27 cellular contexts compared by ENCODE assay signal in the genomic region with DNA sequence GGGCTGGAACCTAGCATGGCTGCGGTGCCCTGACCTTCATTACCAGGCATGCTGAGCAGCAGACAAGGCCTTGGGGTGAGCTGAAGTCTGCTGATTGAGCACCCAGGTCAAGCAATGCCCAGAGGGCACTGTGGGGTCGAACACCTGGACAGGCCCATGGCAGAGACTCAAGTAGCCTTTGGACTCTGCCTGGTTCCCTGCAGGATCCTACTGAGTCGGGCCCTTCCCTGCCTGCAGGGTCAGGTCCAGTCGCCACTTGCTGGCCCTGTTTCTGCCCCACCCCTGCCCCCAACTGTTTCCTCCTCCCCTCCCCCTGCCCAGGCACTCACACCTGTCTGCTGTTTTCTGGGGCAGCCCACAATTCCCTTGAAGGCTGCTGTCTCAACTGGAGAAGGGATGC.
"Had no signal": no experiment of that assay in that cellular context is flagged by ENCODE, and none has a peak within 500 bp of the region (broad histone marks: within the 10 kb centered on the region; RNA-seq: fewer than 3 reads in every experiment).

No MANE protein-coding gene starts in this region.

- H3K9me3 ChIP-seq: heart left ventricle, lower lobe of right lung, pancreas, prostate gland, spleen, stomach, testis, thyroid gland, transverse colon, uterus had no signal

- DNase-seq: heart left ventricle; hypothalamus; immature natural killer cell; kidney; lower lobe of right lung; mammary epithelial cell; mesenchymal stem cell; naive thymus-derived CD4-positive, alpha-beta T cell; nucleus accumbens; pancreas; posterior cingulate gyrus; retina; spleen; stimulated activated CD4-positive, alpha-beta T cell treated with anti-CD3 and anti-CD28 coated beads, Interleukin-4, amount 100 ng/mL, for 4 hours; stimulated activated CD8-positive, alpha-beta memory T cell treated with anti-CD3 and anti-CD28 coated beads, Interleukin-4, amount 100 ng/mL, for 48 hours; stimulated activated naive B cell treated with anti-CD40 and anti-IgM and Interleukin-4, amounts not matched to agents 10 μg/mL and 1 μg/mL and 100 μg/mL, for 72 hours; stimulated activated naive CD8-positive, alpha-beta T cell treated with anti-CD3 and anti-CD28 coated beads, Interleukin-15, Interleukin-2, amounts not matched to agents 100 U/mL and 50 U/mL, for 24 hours; stomach; testis; thyroid gland; transverse colon; uterus had no signal

- ATAC-seq: heart left ventricle; lower lobe of right lung; naive thymus-derived CD4-positive, alpha-beta T cell; right cardiac atrium; sciatic nerve; stimulated activated naive B cell treated with anti-CD40 and anti-IgM and Interleukin-4, amounts not matched to agents 10 μg/mL and 1 μg/mL and 100 μg/mL, for 72 hours; stimulated activated naive CD8-positive, alpha-beta T cell treated with anti-CD3 and anti-CD28 coated beads, Interleukin-15, Interleukin-2, amounts not matched to agents 100 U/mL and 50 U/mL, for 24 hours had no signal

- H3K27me3 ChIP-seq: heart left ventricle, pancreas, spleen, stomach, testis, thyroid gland, transverse colon, uterus had no signal

- H3K4me3 ChIP-seq: heart left ventricle, lower lobe of right lung, pancreas, prostate gland, skin epidermis, spleen, stomach, testis, thyroid gland, transverse colon, uterus had no signal

- H3K27ac ChIP-seq: heart left ventricle, lower lobe of right lung, pancreas, prostate gland, skin epidermis, spleen, stomach, testis, thyroid gland, transverse colon, uterus had no signal

- FAIRE-seq: islet of Langerhans, kidney, pancreas had no signal

- H3K36me3 ChIP-seq: heart left ventricle, lower lobe of right lung, pancreas, prostate gland, spleen, stomach, thyroid gland, transverse colon, uterus had no signal

- H3K4me1 ChIP-seq: heart left ventricle, lower lobe of right lung, prostate gland, spleen, testis, thyroid gland, uterus had no signal
